16 cellular contexts compared by ENCODE assay signal in genomic region chr2:217912030-217913024, GRCh38.
DNase-seq lines count a peak whose midpoint lies in the region; ATAC-seq and TF ChIP-seq lines count a peak whose summit lies in the region.
"Had no signal": no experiment of that assay in that cellular context is flagged by ENCODE, and none has a peak within 500 bp of the region (broad histone marks: within the 10 kb centered on the region; RNA-seq: fewer than 3 reads in every experiment).

No MANE protein-coding gene starts in this region.

- H3K9ac ChIP-seq in HUES6 (ENCODE audit: low read length) (no peak overlapping the region), mucosa of rectum (ENCODE audit: low read depth in 1 of 2, low read length in 2 of 2) (peak overlapping the region in 1 of 2 donors; percentile 14)

- ATAC-seq in GM21619 (IDR thresholded peaks at IDR 0.05; ENCODE audit: unreplicated experiment) = no peak
- ATAC-seq in HG03097 (IDR thresholded peaks at IDR 0.05; ENCODE audit: low FRiP score, unreplicated experiment) = no peak
- ATAC-seq: activated T-cell treated with anti-CD3 and anti-CD28 coated beads, Interleukin-2, amount 50 U/mL, for 4 hours had no signal

- intact Hi-C loops in esophagus muscularis mucosa (cut with DNase I) = no loop called here

- WGBS in esophagus muscularis mucosa = 37% methylated on average over 19 of the region's 25 CpGs
- 70% methylated on average over 25 of the region's 25 CpGs for WGBS in suprapubic skin

- 0 out of 2 replicates have a peak, but pooled peaks cover 6% of the 10 kb centered on the region for H3K27me3 ChIP-seq in HUES6 (ENCODE audit: control insufficient read depth, insufficient read depth, low read length)
- H3K27me3 ChIP-seq in esophagus muscularis mucosa = no peaks in the 10 kb centered on the region
- H3K27me3 ChIP-seq in mucosa of rectum (ENCODE audit: control insufficient read depth in 2 of 2, insufficient read depth in 2 of 2, low read length in 2 of 2) = no peaks in the 10 kb centered on the region
- no peaks in the 10 kb centered on the region for H3K27me3 ChIP-seq in suprapubic skin
- H3K27me3 ChIP-seq in BE2C = no peaks in the 10 kb centered on the region
- H3K27me3 ChIP-seq: brain microvascular endothelial cell had no signal

- H3K27ac ChIP-seq in HUES6 (ENCODE audit: low read depth, low read length) (no peak overlapping the region), esophagus muscularis mucosa (replicated peaks in 1 of 4) (peak overlapping the region; percentile 89 to 98 (median 97)), mucosa of rectum (ENCODE audit: low read depth in 2 of 2, low read length in 2 of 2) (peak overlapping the region; percentile 57 to 71), suprapubic skin (peak overlapping the region; percentile 64)
- H3K27ac ChIP-seq: brain microvascular endothelial cell, SK-N-MC had no signal

- peak; percentile 19 for TF ChIP-seq EP300 in esophagus muscularis mucosa (IDR thresholded peaks at IDR 0.05)
- no peak for TF ChIP-seq EP300 in suprapubic skin (IDR thresholded peaks at IDR 0.05)

- no peaks in the 10 kb centered on the region for H3K9me3 ChIP-seq in HUES6 (ENCODE audit: control insufficient read depth, insufficient read depth, low read depth, low read length)
- H3K9me3 ChIP-seq in esophagus muscularis mucosa = no peaks in the 10 kb centered on the region
- no peaks in the 10 kb centered on the region for H3K9me3 ChIP-seq in mucosa of rectum (ENCODE audit: control insufficient read depth in 2 of 2, low read length in 2 of 2)
- H3K9me3 ChIP-seq in suprapubic skin = no peaks in the 10 kb centered on the region
- H3K9me3 ChIP-seq in BE2C = no peaks in the 10 kb centered on the region

- H3K4me1 ChIP-seq in HUES6 (ENCODE audit: control insufficient read depth, insufficient read depth, low read length) (peaks cover 30% of the 10 kb centered on the region), esophagus muscularis mucosa (peaks cover 99 to 100% (median 100%) of the 10 kb centered on the region in 4 donors), mucosa of rectum (ENCODE audit: control insufficient read depth in 2 of 2, insufficient read depth in 2 of 2, low read length in 2 of 2) (peaks cover 19 to 32% of the 10 kb centered on the region in 2 donors), suprapubic skin (peaks cover 86% of the 10 kb centered on the region), BE2C (peaks cover 10% of the 10 kb centered on the region)

- H3K4me3 ChIP-seq in HUES6 (ENCODE audit: low read depth, low read length) (peak overlapping the region; percentile 33; the same call in 1 of the 2 replicates), esophagus muscularis mucosa (peak overlapping the region; percentile 25 to 39 (median 27)), mucosa of rectum (ENCODE audit: low read length in 2 of 2) (no peak overlapping the region), suprapubic skin (no peak overlapping the region), BE2C (ENCODE audit: low read depth, low read length) (no peak overlapping the region)
- H3K4me3 ChIP-seq: SK-N-MC had no signal

- DNase-seq in esophagus muscularis mucosa (ENCODE audit: extremely low spot score) = no peak
- no peak for DNase-seq in suprapubic skin (ENCODE audit: low spot score in 2 of 2)
- no peak for DNase-seq in BE2C
- no peak for DNase-seq in dedifferentiated amniotic fluid mesenchymal stem cell (ENCODE audit: extremely low spot score)
- DNase-seq: activated CD4-positive, CD25-positive, alpha-beta regulatory T cell; activated T-cell treated with anti-CD3 and anti-CD28 coated beads, Interleukin-2, amount 50 U/mL, for 4 hours; brain microvascular endothelial cell; islet precursor cell; KBM-7; NCI-H187 treated with DMSO at 0.1 percent for 48 hours; NK-92 treated with Interleukin-12 subunit alpha and Interleukin-12 subunit beta, amount 100 ng/mL, for 24 hours had no signal

- TF ChIP-seq CTCF in esophagus muscularis mucosa (IDR thresholded peaks at IDR 0.05) (no peak), suprapubic skin (IDR thresholded peaks at IDR 0.05) (no peak), BE2C (IDR thresholded peaks at IDR 0.05; ENCODE audit: low read depth, low read length) (no peak)

- TF ChIP-seq POLR2A in esophagus muscularis mucosa (IDR thresholded peaks at IDR 0.05; ENCODE audit: low read depth) (no peak), suprapubic skin (IDR thresholded peaks at IDR 0.05) (no peak)

- no peaks in the 10 kb centered on the region for H3K36me3 ChIP-seq in HUES6 (ENCODE audit: control insufficient read depth, insufficient read depth, low read length)
- H3K36me3 ChIP-seq in esophagus muscularis mucosa = peaks cover 14 to 27% (median 15%) of the 10 kb centered on the region in 4 donors
- no peaks in the 10 kb centered on the region for H3K36me3 ChIP-seq in mucosa of rectum (ENCODE audit: control insufficient read depth in 2 of 2, insufficient read depth in 2 of 2, low read length in 2 of 2)
- no peaks in the 10 kb centered on the region for H3K36me3 ChIP-seq in suprapubic skin
- peaks cover 16% of the 10 kb centered on the region for H3K36me3 ChIP-seq in BE2C

Comparison
In these comparisons a context has a peak if more than half of its experiments do, and no peak if none do; other contexts are left out.
1. H3K4me3 ChIP-seq: peak in HUES6 (single experiment) and esophagus muscularis mucosa (4 of 4); none in mucosa of rectum (0 of 2), suprapubic skin (single experiment) and BE2C (single experiment).